ENCODE assay signal across 28 cellular contexts in the genomic region with DNA sequence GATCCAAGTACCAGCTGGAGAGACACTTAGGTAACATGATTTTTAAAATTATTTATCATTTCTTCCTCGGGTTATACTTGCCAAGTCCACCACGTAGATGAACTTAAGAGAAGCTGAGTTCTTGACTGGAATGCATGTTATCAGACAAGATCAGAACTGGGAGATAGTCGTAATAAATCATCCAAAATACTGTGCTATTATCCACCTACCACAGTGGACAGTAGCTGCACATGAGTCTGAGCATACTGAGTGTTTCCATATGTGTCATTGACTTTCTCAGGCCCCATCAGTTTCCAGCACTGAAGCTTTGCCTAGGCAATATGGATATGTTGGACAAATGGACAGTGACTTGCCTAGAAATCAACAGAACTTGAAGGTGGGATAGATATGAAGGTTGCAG.
"Had no signal": no experiment of that assay in that cellular context is flagged by ENCODE, and none has a peak within 500 bp of the region (broad histone marks: within the 10 kb centered on the region; RNA-seq: fewer than 3 reads in every experiment).

No MANE protein-coding gene starts in this region.

- H3K27ac ChIP-seq: gastrocnemius medialis, left ventricle myocardium inferior, right atrium auricular region, stomach, thyroid gland, upper lobe of left lung had no signal

- H3K4me1 ChIP-seq: gastrocnemius medialis, left ventricle myocardium inferior, right atrium auricular region, stomach, thyroid gland, upper lobe of left lung had no signal

- DNase-seq: activated CD4-positive, alpha-beta memory T cell treated with anti-CD3 and anti-CD28 coated beads, Interleukin-2, amount 10 ng/mL, durations not matched to agents 7 days and 5 days; activated CD4-positive, alpha-beta T cell treated with anti-CD3 and anti-CD28 coated beads, Interleukin-2, amount 10 ng/mL, durations not matched to agents 24 days and 14 days; activated CD4-positive, CD25-positive, alpha-beta regulatory T cell treated with anti-CD3 and anti-CD28 coated beads, Interleukin-2, amount 50 U/mL, for 72 hours; activated gamma-delta T cell treated with Interleukin-2 at 50 U/mL for 16 hours; activated naive CD4-positive, alpha-beta T cell treated with anti-CD3 and anti-CD28 coated beads, Interleukin-2, amount 50 U/mL, for 16 hours; activated T-cell treated with anti-CD3 and anti-CD28 coated beads, Interleukin-2, amount 50 U/mL, for 4 hours; amygdala; caudate nucleus; cortex of kidney; gastrocnemius medialis; glutamatergic neuron; islet precursor cell; left ventricle myocardium inferior; mucosa of descending colon; stimulated activated CD4-positive, alpha-beta T cell treated with anti-CD3 and anti-CD28 coated beads, Interleukin-1b, Interleukin-23, amount 100 ng/mL, for 48 hours; stimulated activated CD4-positive, alpha-beta T cell treated with anti-CD3 and anti-CD28 coated beads, Interleukin-4, amount 100 ng/mL, for 4 hours; stimulated activated CD8-positive, alpha-beta memory T cell treated with anti-CD3 and anti-CD28 coated beads, Interleukin-4, amount 100 ng/mL, for 48 hours; stomach; T1000; thyroid gland; upper lobe of left lung had no signal

- H3K36me3 ChIP-seq: gastrocnemius medialis, left ventricle myocardium inferior, right atrium auricular region, stomach, thyroid gland, upper lobe of left lung had no signal

- H3K27me3 ChIP-seq: gastrocnemius medialis, right atrium auricular region, stomach, thyroid gland, upper lobe of left lung had no signal

- ATAC-seq: activated T-cell treated with anti-CD3 and anti-CD28 coated beads, Interleukin-2, amount 50 U/mL, for 4 hours; activated T-helper 17 cell treated with anti-CD3 and anti-CD28 coated beads, Interleukin-2, amount 50 U/mL, for 72 hours; esophagus mucosa; gastrocnemius medialis; mucosa of descending colon; natural killer cell treated with Interleukin-12 subunit alpha and Interleukin-12 subunit beta and Interleukin-15 and Interleukin-18, amount 100 ng/mL, for 72 hours; stimulated activated memory B cell treated with anti-CD40 and anti-IgM and Interleukin-4, amounts not matched to agents 10 μg/mL and 1 μg/mL and 100 μg/mL, for 72 hours had no signal

- H3K4me3 ChIP-seq: gastrocnemius medialis, left ventricle myocardium inferior, lung, mucosa of descending colon, right atrium auricular region, smooth muscle cell, stomach, thyroid gland, upper lobe of left lung had no signal

- H3K9me3 ChIP-seq: gastrocnemius medialis, left ventricle myocardium inferior, mucosa of descending colon, right atrium auricular region, stomach, thyroid gland, upper lobe of left lung had no signal
